ENCODE assay signal across 9 cellular contexts in the genomic region with DNA sequence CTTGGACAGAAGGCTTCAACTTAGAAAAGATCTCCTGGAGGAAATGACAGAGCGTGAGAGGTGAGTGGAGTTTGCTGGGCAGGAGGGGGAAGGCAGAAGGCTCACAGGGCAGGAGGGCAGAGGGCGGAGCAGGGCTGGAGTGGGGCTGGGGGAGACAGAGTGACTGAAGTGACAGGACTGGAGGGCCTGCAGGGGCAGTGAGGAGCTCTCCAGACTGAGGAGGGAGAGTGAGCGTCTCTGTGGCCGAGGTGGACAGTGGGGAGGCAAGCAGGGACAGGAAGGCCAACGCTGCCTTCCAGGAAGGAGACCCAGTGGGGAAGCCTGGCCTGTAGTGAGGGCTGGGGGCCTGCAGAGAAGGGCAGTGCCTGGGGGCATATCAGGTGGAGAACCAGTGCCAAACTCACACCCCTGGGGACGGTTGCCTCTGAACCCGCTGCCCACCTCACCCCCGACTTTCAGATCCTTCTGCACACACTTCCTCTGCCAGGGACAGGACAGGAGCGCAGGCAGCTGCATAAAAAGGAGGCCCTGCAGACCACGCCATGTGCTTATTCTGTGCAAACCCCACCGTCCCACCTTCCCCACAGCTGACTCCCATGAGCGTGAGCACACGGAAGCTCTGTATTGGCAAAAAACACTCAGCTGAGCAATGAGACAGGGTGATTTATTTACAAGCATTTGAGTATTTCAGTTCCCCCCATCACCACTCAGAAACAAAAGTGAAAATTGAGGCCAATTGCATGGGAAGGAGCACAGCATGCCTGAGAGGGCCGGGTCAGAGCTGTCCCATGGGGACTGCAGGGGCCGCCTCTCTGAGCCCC.
DNase-seq lines count a peak whose midpoint lies in the region; ATAC-seq, FAIRE-seq and TF ChIP-seq lines count a peak whose summit lies in the region.
"Had no signal": no experiment of that assay in that cellular context is flagged by ENCODE, and none has a peak within 500 bp of the region (broad histone marks: within the 10 kb centered on the region; RNA-seq: fewer than 3 reads in every experiment).

No MANE protein-coding gene starts in this region.

- H3K27me3 ChIP-seq in GM12878 (replicated peaks in 1 of 2; ENCODE audit: control insufficient read depth in 2 of 2, insufficient read depth in 2 of 2, low read length in 1 of 2) (no peaks in the 10 kb centered on the region; a peak in 1 of 4 replicates), Caco-2 (replicated peaks; ENCODE audit: control insufficient read depth, insufficient read depth, low read length) (no peaks in the 10 kb centered on the region)

- TF ChIP-seq POLR2A in GM12891 (IDR thresholded peaks at IDR 0.05; ENCODE audit: low read depth, low read length) = no peak
- no peak; the same call in 1 of the 2 replicates for TF ChIP-seq POLR2A in GM12878 (IDR thresholded peaks at IDR 0.05; ENCODE audit: low read depth, low read length)

- no TSS peak for BruUV-seq in GM12878 (replicated peaks; lab: Mats Ljungman, UMichigan)
- BruUV-seq in Caco-2 (replicated peaks; lab: Mats Ljungman, UMichigan) = no TSS peak

- in situ Hi-C loops in GM12878 (cut with MboI) = no loop called here

- SMC1A ChIA-PET in GM12878 (lab: Charles Lee; ENCODE audit: uncharacterized antibody, unreplicated experiment) = no interaction called here

- peak overlapping the region; percentile 55 for H3K27ac ChIP-seq in GM12878 (ENCODE audit: control insufficient read depth, insufficient read depth)

- no peaks in the 10 kb centered on the region for H4K20me1 ChIP-seq in GM12878 (ENCODE audit: control insufficient read depth, insufficient read depth)

- WGBS in GM12878 (ENCODE audit: insufficient coverage, insufficient replicate concordance, low lambda C conversion rate, missing lambda C conversion rate) = 36% methylated on average over 15 of the region's 15 CpGs

- TF ChIP-seq CTCF in GM12878 (IDR thresholded peaks at IDR 0.05 in 2 of 3, conservative IDR thresholded peaks at IDR 0.05 in 1 of 3; ENCODE audit: control insufficient read depth in 2 of 3, extremely low read depth in 1 of 3, insufficient read depth in 1 of 3, low read depth in 3 of 3, low read length in 3 of 3) (no peak), Caco-2 (IDR thresholded peaks at IDR 0.05; ENCODE audit: insufficient read depth in 1 of 2, low read depth in 1 of 2, low read length in 1 of 2, severe bottlenecking in 1 of 2, unreplicated experiment in 1 of 2) (no peak), glutamatergic neuron (IDR thresholded peaks at IDR 0.05; ENCODE audit: partially characterized antibody, unreplicated experiment) (no peak)

- H3K36me3 Mint-ChIP-seq in Caco-2 (ENCODE audit: insufficient read depth, unreplicated experiment) = no peaks in the 10 kb centered on the region
- H3K36me3 Mint-ChIP-seq in glutamatergic neuron (ENCODE audit: unreplicated experiment) = peaks cover 9% of the 10 kb centered on the region

- intact Hi-C loops in GM12878 (cut with micrococcal nuclease; ENCODE audit: unreplicated experiment) = no loop called here
- intact Hi-C loops in Caco-2 (cut with micrococcal nuclease; ENCODE audit: unreplicated experiment) = no loop called here

- H3K9me3 Mint-ChIP-seq in Caco-2 (ENCODE audit: unreplicated experiment) (no peaks in the 10 kb centered on the region), glutamatergic neuron (ENCODE audit: unreplicated experiment) (peaks cover 2% of the 10 kb centered on the region)

- H3K4me2 ChIP-seq in GM12878 (ENCODE audit: control insufficient read depth, insufficient read depth) = peak overlapping the region; percentile 91

- peak overlapping the region; percentile 77 for H2AFZ ChIP-seq in GM12878 (ENCODE audit: control insufficient read depth, low read depth, low read length)

- no peaks in the 10 kb centered on the region for H3K4me1 Mint-ChIP-seq in Caco-2 (ENCODE audit: low read depth, unreplicated experiment)
- H3K4me1 Mint-ChIP-seq in glutamatergic neuron (ENCODE audit: low read depth, unreplicated experiment) = no peaks in the 10 kb centered on the region

- H3K4me3 Mint-ChIP-seq in Caco-2 (ENCODE audit: unreplicated experiment) = no peak overlapping the region
- H3K4me3 Mint-ChIP-seq in glutamatergic neuron (ENCODE audit: unreplicated experiment) = no peak overlapping the region

- TF ChIP-seq EP300 in GM12878 (IDR thresholded peaks at IDR 0.05; ENCODE audit: borderline replicate concordance in 1 of 2, control insufficient read depth in 1 of 2, low read depth in 2 of 2, low read length in 2 of 2) = no peak

- H3K36me3 ChIP-seq in GM12878 (ENCODE audit: control insufficient read depth in 2 of 2, insufficient read depth in 2 of 2, low read length in 1 of 2) (no peaks in the 10 kb centered on the region; a peak in 1 of 4 replicates), Caco-2 (ENCODE audit: control insufficient read depth, insufficient read depth, low read length) (no peaks in the 10 kb centered on the region)

- H3K27me3 Mint-ChIP-seq in Caco-2 (ENCODE audit: insufficient read depth, unreplicated experiment) (peaks cover 14% of the 10 kb centered on the region), glutamatergic neuron (ENCODE audit: unreplicated experiment) (peaks cover 3% of the 10 kb centered on the region)

- DNase-seq in GM12891 (ENCODE audit: insufficient read length, low spot score) (peak; percentile 46), GM12878 (ENCODE audit: low read depth, low spot score) (peak; percentile 51), Caco-2 (no peak), GM03348 (ENCODE audit: low spot score) (no peak), SHP77 treated with DMSO at 0.1 percent for 48 hours (lab: John Stamatoyannopoulos, UW) (no peak), glutamatergic neuron (no peak)
- DNase-seq: foreskin fibroblast had no signal

- H3K4me3 ChIP-seq in GM12878 (no peak overlapping the region), Caco-2 (ENCODE audit: low read depth, low read length) (no peak overlapping the region)

- no peak for TF ChIP-seq RAD21 in GM12878 (IDR thresholded peaks at IDR 0.05; ENCODE audit: insufficient read depth, low read depth, low read length)

- POLR2A ChIA-PET in GM12878 (lab: Charles Lee) = no interaction called here
- POLR2A ChIA-PET in Caco-2 (lab: Charles Lee) = no interaction called here

- H3K9ac ChIP-seq in GM12878 (ENCODE audit: control insufficient read depth, insufficient read depth, low read length) = peak overlapping the region; percentile 41; the same call in 1 of the 2 replicates

- RAD21 ChIA-PET in GM12878 (lab: Charles Lee; ENCODE audit: unreplicated experiment) = interaction anchor here (1.1 kb wide), 1 partner anchor 20 kb away, joined by 3 read pairs; no protein-coding TSS in a partner anchor

- CTCF ChIA-PET in GM12878 (lab: Yijun Ruan, JAX) (no interaction called here), Caco-2 (lab: Charles Lee) (interaction anchor here (0.6 kb wide), 1 partner anchor 71 kb away, joined by 4 read pairs; no protein-coding TSS in a partner anchor)

- H3K79me2 ChIP-seq in GM12878 (ENCODE audit: control insufficient read depth, insufficient read depth, low read length) = no peaks in the 10 kb centered on the region

- no peak overlapping the region for H3K27ac Mint-ChIP-seq in Caco-2 (ENCODE audit: unreplicated experiment)
- H3K27ac Mint-ChIP-seq in glutamatergic neuron (ENCODE audit: unreplicated experiment) = no peak overlapping the region

- H3K4me1 ChIP-seq in GM12878 (ENCODE audit: control insufficient read depth, insufficient read depth, low read length) (peaks cover 14% of the 10 kb centered on the region), Caco-2 (no peaks in the 10 kb centered on the region)

- ATAC-seq in GM19395 (IDR thresholded peaks at IDR 0.05; ENCODE audit: unreplicated experiment) = peak; percentile 97
- peak; percentile 90 for ATAC-seq in HG03045 (IDR thresholded peaks at IDR 0.05; ENCODE audit: unreplicated experiment)
- peak; percentile 91 for ATAC-seq in GM12878

- no peaks in the 10 kb centered on the region for H3K9me3 ChIP-seq in GM12878 (replicated peaks; ENCODE audit: control insufficient read depth, insufficient read depth, low read length)
- no peaks in the 10 kb centered on the region for H3K9me3 ChIP-seq in Caco-2

- FAIRE-seq in GM12891 (lab: Jason Lieb, UNC) = peak; percentile 87
- FAIRE-seq in GM12878 (lab: Jason Lieb, UNC) = peak; percentile 80

TF ChIP-seq in GM12891, 5 proteins besides CTCF, POLR2A, EP300 and RAD21:
- TF ChIP-seq SPI1 (IDR thresholded peaks at IDR 0.05; ENCODE audit: low read depth, low read length) (peak; percentile 57), POLR2AphosphoS5 (IDR thresholded peaks at IDR 0.05; ENCODE audit: low read depth, low read length) (no peak), TAF1 (IDR thresholded peaks at IDR 0.05; ENCODE audit: low read depth, low read length) (no peak), PAX5 (IDR thresholded peaks at IDR 0.05; ENCODE audit: insufficient read depth, low read length, severe bottlenecking) (no peak), POU2F2 (IDR thresholded peaks at IDR 0.05; ENCODE audit: low read depth, low read length) (no peak)

TF ChIP-seq in GM12878, 131 proteins besides CTCF, POLR2A, EP300 and RAD21 (continues in another document):
- TF ChIP-seq, protein P1, sequence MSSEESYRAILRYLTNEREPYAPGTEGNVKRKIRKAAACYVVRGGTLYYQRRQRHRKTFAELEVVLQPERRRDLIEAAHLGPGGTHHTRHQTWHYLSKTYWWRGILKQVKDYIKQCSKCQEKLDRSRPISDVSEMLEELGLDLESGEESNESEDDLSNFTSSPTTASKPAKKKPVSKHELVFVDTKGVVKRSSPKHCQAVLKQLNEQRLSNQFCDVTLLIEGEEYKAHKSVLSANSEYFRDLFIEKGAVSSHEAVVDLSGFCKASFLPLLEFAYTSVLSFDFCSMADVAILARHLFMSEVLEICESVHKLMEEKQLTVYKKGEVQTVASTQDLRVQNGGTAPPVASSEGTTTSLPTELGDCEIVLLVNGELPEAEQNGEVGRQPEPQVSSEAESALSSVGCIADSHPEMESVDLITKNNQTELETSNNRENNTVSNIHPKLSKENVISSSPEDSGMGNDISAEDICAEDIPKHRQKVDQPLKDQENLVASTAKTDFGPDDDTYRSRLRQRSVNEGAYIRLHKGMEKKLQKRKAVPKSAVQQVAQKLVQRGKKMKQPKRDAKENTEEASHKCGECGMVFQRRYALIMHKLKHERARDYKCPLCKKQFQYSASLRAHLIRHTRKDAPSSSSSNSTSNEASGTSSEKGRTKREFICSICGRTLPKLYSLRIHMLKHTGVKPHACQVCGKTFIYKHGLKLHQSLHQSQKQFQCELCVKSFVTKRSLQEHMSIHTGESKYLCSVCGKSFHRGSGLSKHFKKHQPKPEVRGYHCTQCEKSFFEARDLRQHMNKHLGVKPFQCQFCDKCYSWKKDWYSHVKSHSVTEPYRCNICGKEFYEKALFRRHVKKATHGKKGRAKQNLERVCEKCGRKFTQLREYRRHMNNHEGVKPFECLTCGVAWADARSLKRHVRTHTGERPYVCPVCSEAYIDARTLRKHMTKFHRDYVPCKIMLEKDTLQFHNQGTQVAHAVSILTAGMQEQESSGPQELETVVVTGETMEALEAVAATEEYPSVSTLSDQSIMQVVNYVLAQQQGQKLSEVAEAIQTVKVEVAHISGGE (CRISPR knock-in tag; IDR thresholded peaks at IDR 0.05) = no peak
- TF ChIP-seq BCL11A (IDR thresholded peaks at IDR 0.05; ENCODE audit: low read depth, low read length) (no peak), FOXM1 (IDR thresholded peaks at IDR 0.05; ENCODE audit: low read depth, low read length) (no peak), ASH2L (IDR thresholded peaks at IDR 0.05; ENCODE audit: borderline replicate concordance, low read depth) (no peak), ZNF622 (IDR thresholded peaks at IDR 0.05) (no peak)

Comparison
In these comparisons a context has a peak if more than half of its experiments do, and no peak if none do; other contexts are left out.
1. DNase-seq: peak in GM12891 (single experiment) and GM12878 (single experiment); none in Caco-2 (0 of 2), GM03348 (single experiment), SHP77 treated with DMSO at 0.1 percent for 48 hours (single experiment) and glutamatergic neuron (single experiment).
2. Peak in every context shown above with its lines, with median percentiles within 50 percentile points of each other: ATAC-seq.